27 cellular contexts compared by ENCODE assay signal in the genomic region with DNA sequence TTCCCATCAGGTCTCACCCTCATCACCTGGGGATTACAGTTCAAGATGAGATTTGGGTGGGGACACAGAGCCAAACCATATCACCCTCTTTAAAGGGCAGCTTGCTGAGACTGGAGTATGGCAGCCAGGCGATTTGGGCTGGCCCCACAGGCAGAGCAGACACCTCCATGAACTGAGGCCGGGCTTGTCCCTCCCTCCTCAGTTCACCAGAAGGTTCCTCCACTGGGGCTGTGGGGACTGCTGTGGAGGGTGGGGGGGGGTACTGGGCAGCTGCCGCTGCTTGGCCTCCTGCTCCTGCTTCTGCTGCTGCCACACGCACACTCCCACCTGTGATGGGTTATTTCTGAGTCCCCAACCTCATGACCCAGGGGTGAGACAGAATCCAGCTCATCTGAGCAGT. TPM values are rescaled to one million over a fixed set of nuclear protein-coding genes. Genes with fewer than 3 reads are reported as not detected.
"Had no signal": no experiment of that assay in that cellular context is flagged by ENCODE, and none has a peak within 500 bp of the region (broad histone marks: within the 10 kb centered on the region; RNA-seq: fewer than 3 reads in every experiment).

No MANE protein-coding gene starts in this region.

- H3K36me3 ChIP-seq: WERI-Rb-1 had no signal

- H3K27ac ChIP-seq: KMS-11, WERI-Rb-1 had no signal

- ATAC-seq: activated CD8-positive, alpha-beta T cell treated with anti-CD3 and anti-CD28 coated beads, Interleukin-2, amount 10 ng/mL, durations not matched to agents 7 days and 5 days; activated naive CD8-positive, alpha-beta T cell treated with anti-CD3 and anti-CD28 coated beads, Interleukin-2, amount 50 U/mL, for 24 hours; PC-3; SK-N-SH treated with all-trans-retinoic acid at 6 μM for 48 hours; T-cell had no signal

- DNase-seq: activated CD4-positive, alpha-beta T cell treated with anti-CD3 and anti-CD28 coated beads for 1 hour; activated CD4-positive, alpha-beta T cell treated with anti-CD3 and anti-CD28 coated beads for 48 hours; activated CD4-positive, CD25-positive, alpha-beta regulatory T cell; activated CD8-positive, alpha-beta T cell treated with anti-CD3 and anti-CD28 coated beads, Interleukin-2, amount 10 ng/mL, durations not matched to agents 7 days and 5 days; activated naive CD4-positive, alpha-beta T cell treated with anti-CD3 and anti-CD28 coated beads, Interleukin-2, amount 10 ng/mL, durations not matched to agents 7 days and 5 days; activated naive CD8-positive, alpha-beta T cell treated with anti-CD3 and anti-CD28 coated beads, Interleukin-2, amount 50 U/mL, for 24 hours; activated T-cell treated with anti-CD3 and anti-CD28 coated beads, Interleukin-2, amount 50 U/mL, for 24 hours; anterior cingulate cortex; central memory CD4-positive, alpha-beta T cell; MM.1S; MV-4-11; NCI-H1092; NCI-H1436 treated with DMSO at 0.1 percent for 48 hours; NCI-H1694 treated with DMSO at 0.1 percent for 48 hours; NCI-H2029; NCI-H345; NCI-H524 treated with DMSO at 0.1 percent for 48 hours; NK-92 treated with Interleukin-12 subunit alpha and Interleukin-12 subunit beta, amount 100 ng/mL, for 24 hours; PC-3; SIG-M5; T-cell; T-helper 2 cell; T-helper 9 cell had no signal

RNA-seq across cellular contexts. Expression of a gene that starts 53.9 kb away (rescaled TPM):
- total RNA-seq: LHCN-M2 had no signal
